ENCODE assay signal across 8 cellular contexts in genomic region chr12:124381454-124382207, GRCh38.
DNase-seq lines count a peak whose midpoint lies in the region; ATAC-seq, FAIRE-seq and TF ChIP-seq lines count a peak whose summit lies in the region.

No MANE protein-coding gene starts in this region.

- 18 to 49% methylated on average over 22 of the region's 22 CpGs for WGBS in sigmoid colon, 2 donors

- no peak for TF ChIP-seq POLR2A in sigmoid colon (IDR thresholded peaks at IDR 0.05)

- DNase-seq in GF-D8 (lab: John Stamatoyannopoulos, UW) = peak; percentile 31
- peak; percentile 96 for DNase-seq in left cardiac atrium
- peak; percentile 98 for DNase-seq in sigmoid colon
- DNase-seq in GM19239 (ENCODE audit: insufficient read length, low spot score) = no peak
- DNase-seq in CD8-positive, alpha-beta memory T cell = no peak
- no peak for DNase-seq in activated CD4-positive, alpha-beta T cell treated with anti-CD3 and anti-CD28 coated beads, Interleukin-2, amount 10 ng/mL, durations not matched to agents 24 days and 14 days
- no peak for DNase-seq in DMS53 (lab: John Stamatoyannopoulos, UW)

- H3K27ac ChIP-seq in angular gyrus (ENCODE audit: low read depth, low read length) (peak overlapping the region; percentile 89), sigmoid colon (peak overlapping the region; percentile 94 to 99 (median 96))
- H3K27ac ChIP-seq in CD8-positive, alpha-beta memory T cell (ENCODE audit: low read depth, low read length) = no peak overlapping the region

- H3K4me1 Mint-ChIP-seq in CD8-positive, alpha-beta memory T cell = peaks cover 0 to 4% (median 4%) of the 10 kb centered on the region in 3 donors
- no peaks in the 10 kb centered on the region for H3K4me1 Mint-ChIP-seq in activated CD4-positive, alpha-beta T cell treated with anti-CD3 and anti-CD28 coated beads, Interleukin-2, amount 10 ng/mL, durations not matched to agents 24 days and 14 days

- TF ChIP-seq EP300 in sigmoid colon (IDR thresholded peaks at IDR 0.05) = peak in 3 of 4 donors; percentile 74 to 89 (median 86)

- no peak overlapping the region for H3K4me3 Mint-ChIP-seq in CD8-positive, alpha-beta memory T cell
- no peak overlapping the region for H3K4me3 Mint-ChIP-seq in activated CD4-positive, alpha-beta T cell treated with anti-CD3 and anti-CD28 coated beads, Interleukin-2, amount 10 ng/mL, durations not matched to agents 24 days and 14 days

- CTCF ChIA-PET in CD8-positive, alpha-beta memory T cell (lab: Charles Lee) = interaction anchor here (0.8 to 1.4 kb wide), 3 partner anchors 9 to 386 kb away, joined by 3 to 4 read pairs (median 4); no protein-coding TSS in a partner anchor

- no peaks in the 10 kb centered on the region for H3K27me3 Mint-ChIP-seq in CD8-positive, alpha-beta memory T cell
- H3K27me3 Mint-ChIP-seq in activated CD4-positive, alpha-beta T cell treated with anti-CD3 and anti-CD28 coated beads, Interleukin-2, amount 10 ng/mL, durations not matched to agents 24 days and 14 days = no peaks in the 10 kb centered on the region

- ATAC-seq in left cardiac atrium = peak; percentile 74 to 82

- H3K36me3 Mint-ChIP-seq in CD8-positive, alpha-beta memory T cell = peaks cover 0 to 71% (median 4%) of the 10 kb centered on the region in 3 donors
- H3K36me3 Mint-ChIP-seq in activated CD4-positive, alpha-beta T cell treated with anti-CD3 and anti-CD28 coated beads, Interleukin-2, amount 10 ng/mL, durations not matched to agents 24 days and 14 days (ENCODE audit: low read depth) = peaks cover 5% of the 10 kb centered on the region

- peaks cover 0 to 79% (median 68%) of the 10 kb centered on the region in 4 donors for H3K4me1 ChIP-seq in sigmoid colon
- H3K4me1 ChIP-seq in CD8-positive, alpha-beta memory T cell (ENCODE audit: insufficient read depth, low read length) = no peaks in the 10 kb centered on the region

- no peaks in the 10 kb centered on the region for H3K9me3 Mint-ChIP-seq in CD8-positive, alpha-beta memory T cell
- H3K9me3 Mint-ChIP-seq in activated CD4-positive, alpha-beta T cell treated with anti-CD3 and anti-CD28 coated beads, Interleukin-2, amount 10 ng/mL, durations not matched to agents 24 days and 14 days = no peaks in the 10 kb centered on the region

- H3K9me3 ChIP-seq in sigmoid colon = no peaks in the 10 kb centered on the region
- no peaks in the 10 kb centered on the region for H3K9me3 ChIP-seq in CD8-positive, alpha-beta memory T cell (ENCODE audit: low read length)

- POLR2A ChIA-PET in CD8-positive, alpha-beta memory T cell (lab: Charles Lee) = no interaction called here

- FAIRE-seq in GM19239 (lab: Jason Lieb, UNC) = no peak

- H3K4me3 ChIP-seq in sigmoid colon = no peak overlapping the region
- H3K4me3 ChIP-seq in CD8-positive, alpha-beta memory T cell (ENCODE audit: low read length) = no peak overlapping the region

- H3K27me3 ChIP-seq in sigmoid colon = no peaks in the 10 kb centered on the region
- no peaks in the 10 kb centered on the region for H3K27me3 ChIP-seq in CD8-positive, alpha-beta memory T cell (ENCODE audit: insufficient read depth, low read length, poor library complexity, severe bottlenecking)

- TF ChIP-seq CTCF in sigmoid colon (IDR thresholded peaks at IDR 0.05) = no peak

- H3K36me3 ChIP-seq in sigmoid colon = peaks cover 6 to 56% (median 27%) of the 10 kb centered on the region in 4 donors
- H3K36me3 ChIP-seq in CD8-positive, alpha-beta memory T cell (ENCODE audit: insufficient read depth, low read length) = no peaks in the 10 kb centered on the region

- intact Hi-C loops in left cardiac atrium (cut with DNase I) = loop anchor here (10.0 kb wide), 2 partner anchors 123 to 183 kb away; partner anchors contain the start of gene NCOR2 (in 2 of the 2)
- intact Hi-C loops in sigmoid colon (cut with DNase I) = loop anchor here (2.0 to 10.0 kb wide), 5 partner anchors 41 to 533 kb away; partner anchors contain the start of genes NCOR2 and UBC
- intact Hi-C loops in activated CD4-positive, alpha-beta T cell treated with anti-CD3 and anti-CD28 coated beads, Interleukin-2, amount 10 ng/mL, durations not matched to agents 24 days and 14 days (cut with micrococcal nuclease) = no loop called here

- peak overlapping the region in 4 of 8 donors; percentile 24 to 47 (median 36) for H3K27ac Mint-ChIP-seq in CD8-positive, alpha-beta memory T cell
- no peak overlapping the region for H3K27ac Mint-ChIP-seq in activated CD4-positive, alpha-beta T cell treated with anti-CD3 and anti-CD28 coated beads, Interleukin-2, amount 10 ng/mL, durations not matched to agents 24 days and 14 days

Comparison
In these comparisons a context has a peak if more than half of its experiments do, and no peak if none do; other contexts are left out.
1. DNase-seq: peak in GF-D8 (single experiment), left cardiac atrium (single experiment) and sigmoid colon (single experiment); none in GM19239 (single experiment), CD8-positive, alpha-beta memory T cell (0 of 5), activated CD4-positive, alpha-beta T cell treated with anti-CD3 and anti-CD28 coated beads, Interleukin-2, amount 10 ng/mL, durations not matched to agents 24 days and 14 days (single experiment) and DMS53 (single experiment).